In genomic region chr16:29701214-29701555, GRCh38 we compare ENCODE assay signal across 1 cellular context.
TF ChIP-seq lines count a peak whose summit lies in the region.

No MANE protein-coding gene starts in this region.

TF ChIP-seq in H1, 55 proteins besides CTCF, POLR2A, EP300 and RAD21:
- TF ChIP-seq CEBPB (IDR thresholded peaks at IDR 0.05; ENCODE audit: low read depth, low read length), result no peak
- TF ChIP-seq POLR2AphosphoS5 (IDR thresholded peaks at IDR 0.05; ENCODE audit: low read depth, low read length), result no peak
- TF ChIP-seq, protein P1, sequence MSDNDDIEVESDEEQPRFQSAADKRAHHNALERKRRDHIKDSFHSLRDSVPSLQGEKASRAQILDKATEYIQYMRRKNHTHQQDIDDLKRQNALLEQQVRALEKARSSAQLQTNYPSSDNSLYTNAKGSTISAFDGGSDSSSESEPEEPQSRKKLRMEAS (IDR thresholded peaks at IDR 0.05), result no peak
- TF ChIP-seq, protein P2, sequence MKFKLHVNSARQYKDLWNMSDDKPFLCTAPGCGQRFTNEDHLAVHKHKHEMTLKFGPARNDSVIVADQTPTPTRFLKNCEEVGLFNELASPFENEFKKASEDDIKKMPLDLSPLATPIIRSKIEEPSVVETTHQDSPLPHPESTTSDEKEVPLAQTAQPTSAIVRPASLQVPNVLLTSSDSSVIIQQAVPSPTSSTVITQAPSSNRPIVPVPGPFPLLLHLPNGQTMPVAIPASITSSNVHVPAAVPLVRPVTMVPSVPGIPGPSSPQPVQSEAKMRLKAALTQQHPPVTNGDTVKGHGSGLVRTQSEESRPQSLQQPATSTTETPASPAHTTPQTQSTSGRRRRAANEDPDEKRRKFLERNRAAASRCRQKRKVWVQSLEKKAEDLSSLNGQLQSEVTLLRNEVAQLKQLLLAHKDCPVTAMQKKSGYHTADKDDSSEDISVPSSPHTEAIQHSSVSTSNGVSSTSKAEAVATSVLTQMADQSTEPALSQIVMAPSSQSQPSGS (IDR thresholded peaks at IDR 0.05; ENCODE audit: low read length), result no peak
- TF ChIP-seq JUND (IDR thresholded peaks at IDR 0.05; ENCODE audit: low read length), result no peak
- TF ChIP-seq ASH2L (IDR thresholded peaks at IDR 0.05; ENCODE audit: low read length), result no peak
- TF ChIP-seq SIN3A (conservative IDR thresholded peaks at IDR 0.05 in 1 of 2, IDR thresholded peaks at IDR 0.05 in 1 of 2; ENCODE audit: low read depth in 1 of 2, low read length in 2 of 2), result no peak
- no peak for TF ChIP-seq TCF12 (IDR thresholded peaks at IDR 0.05; ENCODE audit: low read depth, low read length)
- TF ChIP-seq TBP (IDR thresholded peaks at IDR 0.05; ENCODE audit: low read depth, low read length), result no peak
- TF ChIP-seq PHF8 (conservative IDR thresholded peaks at IDR 0.05; ENCODE audit: low read depth, low read length), result no peak
- TF ChIP-seq EZH2 (IDR thresholded peaks at IDR 0.05; ENCODE audit: low read depth, low read length, severe bottlenecking), result no peak
- TF ChIP-seq BCL11A (IDR thresholded peaks at IDR 0.05; ENCODE audit: low read depth in 2 of 2, low read length in 2 of 2), result no peak
- no peak for TF ChIP-seq GABPA (IDR thresholded peaks at IDR 0.05; ENCODE audit: borderline replicate concordance, insufficient read depth, low read length)
- TF ChIP-seq CHD1 (IDR thresholded peaks at IDR 0.05; ENCODE audit: low read depth, low read length), result no peak
- TF ChIP-seq CTBP2 (IDR thresholded peaks at IDR 0.05; ENCODE audit: borderline replicate concordance, insufficient read depth, insufficient read length, low read length), result no peak
- no peak for TF ChIP-seq MAFK (IDR thresholded peaks at IDR 0.05; ENCODE audit: low read depth, low read length)
